In genomic region chr7:28830831-28831230, GRCh38 we compare ENCODE assay signal across 19 cellular contexts.
"Had no signal": no experiment of that assay in that cellular context is flagged by ENCODE, and none has a peak within 500 bp of the region (broad histone marks: within the 10 kb centered on the region; RNA-seq: fewer than 3 reads in every experiment).

No MANE protein-coding gene starts in this region.

- H3K27ac ChIP-seq: coronary artery, gastroesophageal sphincter, heart right ventricle, neutrophil, parathyroid adenoma, sigmoid colon, spleen, testis had no signal

- H3K4me3 ChIP-seq: coronary artery, gastroesophageal sphincter, heart right ventricle, sigmoid colon, spleen, testis had no signal

- H3K36me3 ChIP-seq: gastroesophageal sphincter, heart right ventricle, neutrophil, sigmoid colon, spleen had no signal

- H3K4me1 ChIP-seq: gastroesophageal sphincter, heart right ventricle, parathyroid adenoma, sigmoid colon, spleen, testis had no signal

- DNase-seq: activated CD4-positive, alpha-beta T cell treated with anti-CD3 and anti-CD28 coated beads for 36 hours; activated CD4-positive, alpha-beta T cell treated with anti-CD3 and anti-CD28 coated beads, Interleukin-2, amount 50 U/mL, for 48 hours; amniotic stem cell; effector CD4-positive, alpha-beta T cell; heart right ventricle; immature natural killer cell; left ventricle myocardium superior; mesenchymal stem cell; naive thymus-derived CD8-positive, alpha-beta T cell; sigmoid colon; spleen; stimulated activated CD4-positive, alpha-beta T cell treated with anti-CD3 and anti-CD28 coated beads, Interleukin-4, amount 100 ng/mL, for 4 hours; testis had no signal

- ATAC-seq: activated CD4-positive, alpha-beta T cell treated with anti-CD3 and anti-CD28 coated beads for 36 hours; gastroesophageal sphincter; heart right ventricle; left ventricle myocardium superior; naive thymus-derived CD8-positive, alpha-beta T cell; stimulated activated memory B cell treated with anti-CD40 and anti-IgM and Interleukin-4, amounts not matched to agents 10 μg/mL and 1 μg/mL and 100 μg/mL, for 72 hours; WTC11 had no signal

- H3K9me3 ChIP-seq: gastroesophageal sphincter, heart right ventricle, neutrophil, sigmoid colon, spleen, testis had no signal

- H3K27me3 ChIP-seq: gastroesophageal sphincter, heart right ventricle, neutrophil, sigmoid colon, spleen, testis had no signal
